ENCODE assay signal across 18 cellular contexts in genomic region chr16:57278494-57278893, GRCh38.
"Had no signal": no experiment of that assay in that cellular context is flagged by ENCODE, and none has a peak within 500 bp of the region (broad histone marks: within the 10 kb centered on the region; RNA-seq: fewer than 3 reads in every experiment).

No MANE protein-coding gene starts in this region.

- H3K4me3 ChIP-seq: cardiac muscle cell, spleen, testis had no signal

- H3K27me3 ChIP-seq: testis had no signal

- H3K27ac ChIP-seq: cardiac muscle cell, testis, WERI-Rb-1 had no signal

- H3K9me3 ChIP-seq: spleen, testis had no signal

- DNase-seq: activated CD4-positive, alpha-beta T cell treated with anti-CD3 and anti-CD28 coated beads for 36 hours; activated CD8-positive, alpha-beta memory T cell treated with anti-CD3 and anti-CD28 coated beads, Interleukin-2, amount 50 U/mL, for 4 hours; activated CD8-positive, alpha-beta T cell treated with anti-CD3 and anti-CD28 coated beads for 36 hours; activated naive CD4-positive, alpha-beta T cell treated with Interleukin-2 at 50 U/mL for 16 hours; activated naive CD8-positive, alpha-beta T cell treated with anti-CD3 and anti-CD28 coated beads, Interleukin-2, amount 50 U/mL, for 24 hours; cortex of kidney; effector memory CD8-positive, alpha-beta T cell; immature natural killer cell; mesendoderm; spleen; stimulated activated CD4-positive, alpha-beta T cell treated with anti-CD3 and anti-CD28 coated beads, Interleukin-1b, Interleukin-23, amount 100 ng/mL, for 48 hours; T-helper 1 cell; testis; WERI-Rb-1 had no signal

- H3K36me3 ChIP-seq: cardiac muscle cell, spleen, WERI-Rb-1 had no signal

- ATAC-seq: activated naive CD8-positive, alpha-beta T cell treated with anti-CD3 and anti-CD28 coated beads, Interleukin-2, amount 50 U/mL, for 24 hours; left lobe of liver; sciatic nerve; stimulated activated memory B cell treated with anti-CD40 and anti-IgM and Interleukin-4, amounts not matched to agents 10 μg/mL and 1 μg/mL and 100 μg/mL, for 72 hours had no signal
